Comparison of ENCODE assay signal across 25 cellular contexts in genomic region chr20:52987295-52987694, GRCh38.
"Had no signal": no experiment of that assay in that cellular context is flagged by ENCODE, and none has a peak within 500 bp of the region (broad histone marks: within the 10 kb centered on the region; RNA-seq: fewer than 3 reads in every experiment).

No MANE protein-coding gene starts in this region.

- ATAC-seq: effector memory CD8-positive, alpha-beta T cell; esophagus mucosa; gastrocnemius medialis; heart right ventricle; left cardiac atrium; left lung; left ventricle myocardium superior; lower lobe of right lung; mucosa of descending colon had no signal

- H3K9me3 Mint-ChIP-seq: dendritic cell treated with granulocyte-macrophage colony-stimulating factor and Interleukin-4, amounts not matched to agents 40 ng/mL and 50 ng/mL, for 4 days; effector memory CD8-positive, alpha-beta T cell; endodermal cell; mesothelial cell of epicardium had no signal

- H3K4me1 ChIP-seq: colonic mucosa, esophagus squamous epithelium, left lung had no signal

- H3K27ac ChIP-seq: colonic mucosa, epithelial cell of prostate, esophagus squamous epithelium, gastrocnemius medialis, heart right ventricle, left lung, lower lobe of right lung had no signal

- H3K9me3 ChIP-seq: colonic mucosa, esophagus squamous epithelium, gastrocnemius medialis, heart right ventricle, left lung, lower lobe of right lung, mucosa of descending colon had no signal

- H3K27ac Mint-ChIP-seq: dendritic cell treated with granulocyte-macrophage colony-stimulating factor and Interleukin-4, amounts not matched to agents 40 ng/mL and 50 ng/mL, for 4 days; effector memory CD8-positive, alpha-beta T cell; endodermal cell; mesothelial cell of epicardium had no signal

- H3K36me3 Mint-ChIP-seq: naive B cell had no signal

- H3K36me3 ChIP-seq: colonic mucosa, esophagus squamous epithelium, gastrocnemius medialis, heart right ventricle, left lung, lower lobe of right lung had no signal

- H3K4me3 Mint-ChIP-seq: dendritic cell treated with granulocyte-macrophage colony-stimulating factor and Interleukin-4, amounts not matched to agents 40 ng/mL and 50 ng/mL, for 4 days; effector memory CD8-positive, alpha-beta T cell; endodermal cell; mesothelial cell of epicardium; naive B cell had no signal

- H3K4me1 Mint-ChIP-seq: mesothelial cell of epicardium had no signal

- DNase-seq: colonic mucosa; cortex of kidney; effector CD8-positive, alpha-beta T cell; effector memory CD8-positive, alpha-beta T cell; endodermal cell; erythroblast; esophagus squamous epithelium; foreskin fibroblast; foreskin melanocyte; gastrocnemius medialis; glutamatergic neuron; head of caudate nucleus; heart right ventricle; hippocampal formation; left cardiac atrium; left lung; left ventricle myocardium superior; lower lobe of right lung; mesenchymal stem cell; mucosa of descending colon; naive B cell had no signal

- H3K4me3 ChIP-seq: colonic mucosa, esophagus squamous epithelium, gastrocnemius medialis, heart right ventricle, left lung, lower lobe of right lung, mucosa of descending colon had no signal
